Comparison of ENCODE assay signal across 13 cellular contexts in genomic region chr1:27935721-27936120, GRCh38. TPM values are rescaled to one million over a fixed set of nuclear protein-coding genes. Genes with fewer than 3 reads are reported as not detected.
A peak's percentile ranks its signal among the peaks of the same experiment; 100 is the strongest.
DNase-seq lines count a peak whose midpoint lies in the region; ATAC-seq, FAIRE-seq and TF ChIP-seq lines count a peak whose summit lies in the region.
"Had no signal": no experiment of that assay in that cellular context is flagged by ENCODE, and none has a peak within 500 bp of the region (broad histone marks: within the 10 kb centered on the region; RNA-seq: fewer than 3 reads in every experiment).

No MANE protein-coding gene starts in this region.

- peak overlapping the region; percentile 64 for H2AFZ ChIP-seq in HepG2 (ENCODE audit: low read length)

- no peak for FAIRE-seq in HepG2 (lab: Jason Lieb, UNC)

- H3K4me1 Mint-ChIP-seq in MCF 10A (ENCODE audit: insufficient read depth, unreplicated experiment): peaks cover 11% of the 10 kb centered on the region

- H3K9me3 Mint-ChIP-seq in MCF 10A (ENCODE audit: unreplicated experiment): no peaks in the 10 kb centered on the region
- H3K9me3 Mint-ChIP-seq: stimulated activated naive B cell treated with anti-CD40 and anti-IgM and Interleukin-4, amounts not matched to agents 10 μg/mL and 1 μg/mL and 100 μg/mL, for 72 hours had no signal

- in situ Hi-C loops in HepG2 (cut with HindIII; ENCODE audit: extremely low pct_ligation_motif_present, low pct_unique_long_range_greater_than_20kb) (loop anchor here (10.0 kb wide), 1 partner anchor 81 kb away; no protein-coding TSS in a partner anchor), brain microvascular endothelial cell (cut with HindIII; ENCODE audit: low pct_ligation_motif_present, low sequenced_read_pairs) (no loop called here)

- no peak for TF ChIP-seq POLR2A in HepG2 (IDR thresholded peaks at IDR 0.05; ENCODE audit: insufficient read depth in 1 of 2, low read depth in 2 of 2, low read length in 2 of 2)
- no peak for TF ChIP-seq POLR2A in right lobe of liver (IDR thresholded peaks at IDR 0.05)

- H3K4me3 ChIP-seq in HepG2 (replicated peaks in 1 of 3; ENCODE audit: insufficient read depth in 1 of 3, low read depth in 2 of 3, low read length in 3 of 3) (peak overlapping the region in 2 of 3 experiments; percentile 52 to 70; a peak in 4 of 6 replicates), right lobe of liver (no peak overlapping the region), left lung (peak overlapping the region; percentile 16 to 34), upper lobe of right lung (peak overlapping the region; percentile 42), brain microvascular endothelial cell (ENCODE audit: low read depth, low read length) (no peak overlapping the region)

- CTCF ChIA-PET in HepG2 (lab: Yijun Ruan, JAX; ENCODE audit: low intra/inter-chr PET ratio, low total read pairs) (no interaction called here), MCF 10A (lab: Yijun Ruan, JAX) (no interaction called here)

- no peaks in the 10 kb centered on the region for H3K36me3 Mint-ChIP-seq in MCF 10A (ENCODE audit: insufficient read depth, unreplicated experiment)
- H3K36me3 Mint-ChIP-seq: stimulated activated naive B cell treated with anti-CD40 and anti-IgM and Interleukin-4, amounts not matched to agents 10 μg/mL and 1 μg/mL and 100 μg/mL, for 72 hours had no signal

- no peaks in the 10 kb centered on the region for H3K27me3 Mint-ChIP-seq in MCF 10A (ENCODE audit: insufficient read depth, unreplicated experiment)

- H3K27me3 ChIP-seq in HepG2 (ENCODE audit: control insufficient read depth in 1 of 2, insufficient read depth in 2 of 2, low read length in 2 of 2) (no peaks in the 10 kb centered on the region), right lobe of liver (no peaks in the 10 kb centered on the region), left lung (no peaks in the 10 kb centered on the region), upper lobe of right lung (no peaks in the 10 kb centered on the region), brain microvascular endothelial cell (replicated peaks) (no peaks in the 10 kb centered on the region)

- 26% methylated on average over 8 of the region's 8 CpGs for WGBS in HepG2 (ENCODE audit: low lambda C conversion rate)
- WGBS in right lobe of liver (ENCODE audit: insufficient coverage, low coverage, low lambda C conversion rate, missing lambda C conversion rate): 59% methylated on average over 6 of the region's 8 CpGs

- peak overlapping the region; percentile 65 for H3K4me3 Mint-ChIP-seq in MCF 10A (ENCODE audit: unreplicated experiment)

- H3K4me1 ChIP-seq in HepG2 (ENCODE audit: insufficient read depth, low read length) (peaks cover 30% of the 10 kb centered on the region), right lobe of liver (peaks cover 0 to 9% (median 0%) of the 10 kb centered on the region in 4 donors), left lung (peaks cover 5 to 29% of the 10 kb centered on the region in 2 donors), upper lobe of right lung (peaks cover 3% of the 10 kb centered on the region)

- ATAC-seq in HepG2 (no peak; the same call in 2 of the 3 replicates), right lobe of liver (no peak), left lung (peak; percentile 14), upper lobe of right lung (no peak), HG03342 (IDR thresholded peaks at IDR 0.05; ENCODE audit: unreplicated experiment) (no peak)
- ATAC-seq: left ventricle myocardium superior had no signal

- H3K27ac ChIP-seq in HepG2 (ENCODE audit: extremely low read length, insufficient read depth, low read length): no peak overlapping the region
- H3K27ac ChIP-seq in right lobe of liver: no peak overlapping the region
- H3K27ac ChIP-seq in left lung: no peak overlapping the region
- H3K27ac ChIP-seq in upper lobe of right lung: peak overlapping the region; percentile 78
- no peak overlapping the region for H3K27ac ChIP-seq in brain microvascular endothelial cell

- BruUV-seq in HepG2 (replicated peaks; lab: Mats Ljungman, UMichigan) (no TSS peak), MCF 10A (replicated peaks; lab: Mats Ljungman, UMichigan) (no TSS peak)

- POLR2A ChIA-PET in HepG2 (lab: Yijun Ruan, JAX): interaction anchor here (0.8 to 1.1 kb wide), 3 partner anchors 8 to 105 kb away, joined by 3 to 4 read pairs (median 3); partner anchors contain the start of gene PPP1R8
- POLR2A ChIA-PET in MCF 10A (lab: Yijun Ruan, JAX): no interaction called here

- DNase-seq in HepG2 (ENCODE audit: low spot score) (no peak), right lobe of liver (no peak), MCF 10A (ENCODE audit: unreplicated experiment) (no peak), left lung (no peak), upper lobe of right lung (no peak), brain microvascular endothelial cell (no peak), glomerular visceral epithelial cell (ENCODE audit: extremely low spot score) (no peak)
- DNase-seq: activated effector memory CD4-positive, alpha-beta T cell treated with anti-CD3 and anti-CD28 coated beads, Interleukin-2, amount 50 U/mL, for 16 hours; Kasumi-1; left ventricle myocardium superior; NCI-H2029 treated with DMSO at 0.1 percent for 48 hours; stimulated activated naive B cell treated with anti-CD40 and anti-IgM and Interleukin-4, amounts not matched to agents 10 μg/mL and 1 μg/mL and 100 μg/mL, for 72 hours had no signal

- peak overlapping the region; percentile 55 for H3K27ac Mint-ChIP-seq in MCF 10A (ENCODE audit: low read depth, unreplicated experiment)
- H3K27ac Mint-ChIP-seq: stimulated activated naive B cell treated with anti-CD40 and anti-IgM and Interleukin-4, amounts not matched to agents 10 μg/mL and 1 μg/mL and 100 μg/mL, for 72 hours had no signal

- peak overlapping the region; percentile 52; the same call in 1 of the 2 replicates for H3K9ac ChIP-seq in HepG2 (ENCODE audit: insufficient read depth, low read depth, low read length)

- intact Hi-C loops in HepG2 (cut with micrococcal nuclease; ENCODE audit: unreplicated experiment): loop anchor here (1.0 kb wide), 1 partner anchor 8 kb away; no protein-coding TSS in a partner anchor
- intact Hi-C loops in right lobe of liver (cut with DNase I): no loop called here
- intact Hi-C loops in MCF 10A (cut with micrococcal nuclease): no loop called here
- intact Hi-C loops in left lung (cut with DNase I): no loop called here
- intact Hi-C loops in upper lobe of right lung (cut with DNase I): no loop called here

- no peaks in the 10 kb centered on the region for H3K79me2 ChIP-seq in HepG2 (ENCODE audit: insufficient read depth, low read length)

- peak overlapping the region; percentile 97 for H3K4me2 ChIP-seq in HepG2 (ENCODE audit: low read depth, low read length)

- no peak for TF ChIP-seq RAD21 in HepG2 (CRISPR knock-in tag; IDR thresholded peaks at IDR 0.05)

- TF ChIP-seq EP300 in HepG2 (IDR thresholded peaks at IDR 0.05; ENCODE audit: low read depth in 2 of 2, low read length in 2 of 2): no peak
- no peak for TF ChIP-seq EP300 in HepG2 (CRISPR knock-in tag; IDR thresholded peaks at IDR 0.05; ENCODE audit: borderline replicate concordance)

- H3K9me3 ChIP-seq in HepG2 (ENCODE audit: low read length): no peaks in the 10 kb centered on the region
- no peaks in the 10 kb centered on the region for H3K9me3 ChIP-seq in right lobe of liver
- H3K9me3 ChIP-seq in left lung: no peaks in the 10 kb centered on the region
- H3K9me3 ChIP-seq in upper lobe of right lung: no peaks in the 10 kb centered on the region

- no peaks in the 10 kb centered on the region for H3K36me3 ChIP-seq in HepG2 (replicated peaks in 1 of 2; ENCODE audit: control insufficient read depth in 1 of 2, insufficient read depth in 2 of 2, low read length in 2 of 2)
- no peaks in the 10 kb centered on the region for H3K36me3 ChIP-seq in right lobe of liver
- no peaks in the 10 kb centered on the region for H3K36me3 ChIP-seq in left lung
- H3K36me3 ChIP-seq in upper lobe of right lung: no peaks in the 10 kb centered on the region
- no peaks in the 10 kb centered on the region for H3K36me3 ChIP-seq in brain microvascular endothelial cell (replicated peaks)

- H4K20me1 ChIP-seq in HepG2 (ENCODE audit: insufficient read depth, low read length): no peaks in the 10 kb centered on the region

- TF ChIP-seq CTCF in HepG2 (CRISPR knock-in tag; IDR thresholded peaks at IDR 0.05) (no peak), right lobe of liver (IDR thresholded peaks at IDR 0.05) (no peak), MCF 10A (IDR thresholded peaks at IDR 0.05; ENCODE audit: unreplicated experiment) (no peak), left lung (IDR thresholded peaks at IDR 0.05) (no peak), upper lobe of right lung (IDR thresholded peaks at IDR 0.05) (no peak), brain microvascular endothelial cell (IDR thresholded peaks at IDR 0.05; ENCODE audit: low read depth, low read length, missing control alignments) (no peak)

RNA-seq across cellular contexts. Expression of gene SMPDL3B, which starts 0.9 kb away (rescaled TPM):
- total RNA-seq in HepG2 (2016; rRNA removed; fragmentation: Illumina TruSeq; extraction: Trizol) (0.13 and 0.29 TPM in 2 replicates), right lobe of liver (1 to 10 TPM in 1 of 6 experiments, under 1 TPM in 3, not detected in 2; 0.14 to 1.1 (median 0.49) TPM), MCF 10A (2022) (2.6 and 4.0 TPM in 2 replicates), left lung (10 to 100 TPM; 14.8 to 15.7 TPM), upper lobe of right lung (29.1 TPM)
- 0.18 TPM in 1 of 2 replicates, not detected in the other for total RNA-seq in HepG2 (2016; cell fraction: cytosol; rRNA removed; fragmentation: Illumina TruSeq; extraction: Trizol; ENCODE audit: low read depth)
- total RNA-seq in HepG2 (2016; cell fraction: insoluble cytoplasmic fraction; rRNA removed; fragmentation: Illumina TruSeq; extraction: Trizol): 0.16 and 0.24 TPM in 2 replicates
- 0.10 and 0.19 TPM in 2 replicates for total RNA-seq in HepG2 (2016; cell fraction: membrane; rRNA removed; fragmentation: Illumina TruSeq; extraction: Trizol)
- 0.25 and 0.40 TPM in 2 replicates for total RNA-seq in HepG2 (2016; cell fraction: nucleus; rRNA removed; fragmentation: Illumina TruSeq; extraction: Trizol)
- 0.95 and 1.3 TPM in 2 replicates for polyA plus RNA-seq in HepG2 (2011; rRNA removed)
- polyA plus RNA-seq in HepG2 (2011; cell fraction: cytosol; rRNA removed): 1.0 and 2.1 TPM in 2 replicates
- 0.39 and 0.57 TPM in 2 replicates for polyA plus RNA-seq in HepG2 (2011; cell fraction: nucleus; rRNA removed)
- 0.36 and 0.51 TPM in 2 replicates for polyA plus RNA-seq in HepG2 (2012)
- polyA plus RNA-seq in HepG2 (2016; cell fraction: cytosol; fragmentation: Illumina TruSeq; extraction: Trizol; ENCODE audit: low read depth): not detected in 2 replicates
- polyA plus RNA-seq in HepG2 (2016; cell fraction: insoluble cytoplasmic fraction; fragmentation: Illumina TruSeq; extraction: Trizol; ENCODE audit: low read depth): 0.28 TPM in 1 of 2 replicates, not detected in the other
- not detected in 2 replicates for polyA plus RNA-seq in HepG2 (2016; cell fraction: membrane; fragmentation: Illumina TruSeq; extraction: Trizol; ENCODE audit: low read depth)
- 1.4 TPM in 1 of 2 replicates, not detected in the other for polyA plus RNA-seq in HepG2 (2016; cell fraction: nucleus; fragmentation: Illumina TruSeq; extraction: Trizol; ENCODE audit: insufficient read depth, low read depth)
- polyA minus RNA-seq in HepG2 (2011; rRNA and poly(A)+ RNA removed; ENCODE audit: low replicate concordance): 0.84 and 9.7 TPM in 2 replicates
- not detected in 2 replicates for polyA minus RNA-seq in HepG2 (2011; cell fraction: cytosol; rRNA and poly(A)+ RNA removed)
- polyA minus RNA-seq in HepG2 (2011; cell fraction: nucleus; rRNA and poly(A)+ RNA removed): not detected in 2 replicates
- total RNA-seq: left ventricle myocardium superior had no signal

RNA-seq across cellular contexts. Expression of gene RPA2, which starts 21.3 kb away (rescaled TPM):
- total RNA-seq in HepG2 (2016; rRNA removed; fragmentation: Illumina TruSeq; extraction: Trizol): 43.4 and 60.0 TPM in 2 replicates
- total RNA-seq in HepG2 (2016; cell fraction: cytosol; rRNA removed; fragmentation: Illumina TruSeq; extraction: Trizol; ENCODE audit: low read depth): 10.3 and 13.5 TPM in 2 replicates
- 41.1 and 61.2 TPM in 2 replicates for total RNA-seq in HepG2 (2016; cell fraction: insoluble cytoplasmic fraction; rRNA removed; fragmentation: Illumina TruSeq; extraction: Trizol)
- 19.9 and 22.1 TPM in 2 replicates for total RNA-seq in HepG2 (2016; cell fraction: membrane; rRNA removed; fragmentation: Illumina TruSeq; extraction: Trizol)
- total RNA-seq in HepG2 (2016; cell fraction: nucleus; rRNA removed; fragmentation: Illumina TruSeq; extraction: Trizol): 14.7 and 16.3 TPM in 2 replicates
- polyA plus RNA-seq in HepG2 (2011; rRNA removed): 19.0 and 21.4 TPM in 2 replicates
- polyA plus RNA-seq in HepG2 (2011; cell fraction: cytosol; rRNA removed): 13.6 and 14.6 TPM in 2 replicates
- 5.7 and 8.3 TPM in 2 replicates for polyA plus RNA-seq in HepG2 (2011; cell fraction: nucleus; rRNA removed)
- 13.4 and 17.0 TPM in 2 replicates for polyA plus RNA-seq in HepG2 (2012)
- 9.1 and 10.3 TPM in 2 replicates for polyA plus RNA-seq in HepG2 (2016; cell fraction: cytosol; fragmentation: Illumina TruSeq; extraction: Trizol; ENCODE audit: low read depth)
- 54.6 and 55.8 TPM in 2 replicates for polyA plus RNA-seq in HepG2 (2016; cell fraction: insoluble cytoplasmic fraction; fragmentation: Illumina TruSeq; extraction: Trizol; ENCODE audit: low read depth)
- polyA plus RNA-seq in HepG2 (2016; cell fraction: membrane; fragmentation: Illumina TruSeq; extraction: Trizol; ENCODE audit: low read depth): 13.0 and 14.5 TPM in 2 replicates
- 20.7 and 24.5 TPM in 2 replicates for polyA plus RNA-seq in HepG2 (2016; cell fraction: nucleus; fragmentation: Illumina TruSeq; extraction: Trizol; ENCODE audit: insufficient read depth, low read depth)
- polyA minus RNA-seq in HepG2 (2011; rRNA and poly(A)+ RNA removed; ENCODE audit: low replicate concordance): 10.2 and 36.1 TPM in 2 replicates
- polyA minus RNA-seq in HepG2 (2011; cell fraction: cytosol; rRNA and poly(A)+ RNA removed): 7.2 and 9.5 TPM in 2 replicates
- 2.7 and 4.2 TPM in 2 replicates for polyA minus RNA-seq in HepG2 (2011; cell fraction: nucleus; rRNA and poly(A)+ RNA removed)
- total RNA-seq in right lobe of liver: 10 to 100 TPM in 5 of 6 experiments, 1 to 10 TPM in 1; 10.0 to 17.6 (median 11.8) TPM
- 22.3 and 25.7 TPM in 2 replicates for total RNA-seq in MCF 10A (2022)
- 10 to 100 TPM; 21.1 to 29.8 TPM for total RNA-seq in left lung
- total RNA-seq in upper lobe of right lung: 22.4 TPM

RNA-seq across cellular contexts. Expression of gene XKR8, which starts 24.1 kb away (rescaled TPM):
- 2.9 and 5.4 TPM in 2 replicates for total RNA-seq in HepG2 (2016; rRNA removed; fragmentation: Illumina TruSeq; extraction: Trizol)
- total RNA-seq in HepG2 (2016; cell fraction: cytosol; rRNA removed; fragmentation: Illumina TruSeq; extraction: Trizol; ENCODE audit: low read depth): 2.0 TPM in 2 replicates
- total RNA-seq in HepG2 (2016; cell fraction: insoluble cytoplasmic fraction; rRNA removed; fragmentation: Illumina TruSeq; extraction: Trizol): 3.2 and 4.4 TPM in 2 replicates
- total RNA-seq in HepG2 (2016; cell fraction: membrane; rRNA removed; fragmentation: Illumina TruSeq; extraction: Trizol): 5.1 and 5.9 TPM in 2 replicates
- total RNA-seq in HepG2 (2016; cell fraction: nucleus; rRNA removed; fragmentation: Illumina TruSeq; extraction: Trizol): 2.9 and 3.8 TPM in 2 replicates
- polyA plus RNA-seq in HepG2 (2011; rRNA removed): 5.7 and 6.3 TPM in 2 replicates
- polyA plus RNA-seq in HepG2 (2011; cell fraction: cytosol; rRNA removed): 5.4 and 7.0 TPM in 2 replicates
- 3.3 and 4.2 TPM in 2 replicates for polyA plus RNA-seq in HepG2 (2011; cell fraction: nucleus; rRNA removed)
- polyA plus RNA-seq in HepG2 (2012): 2.7 and 3.0 TPM in 2 replicates
- 2.5 and 2.9 TPM in 2 replicates for polyA plus RNA-seq in HepG2 (2016; cell fraction: cytosol; fragmentation: Illumina TruSeq; extraction: Trizol; ENCODE audit: low read depth)
- 3.3 and 4.6 TPM in 2 replicates for polyA plus RNA-seq in HepG2 (2016; cell fraction: insoluble cytoplasmic fraction; fragmentation: Illumina TruSeq; extraction: Trizol; ENCODE audit: low read depth)
- 4.7 and 6.0 TPM in 2 replicates for polyA plus RNA-seq in HepG2 (2016; cell fraction: membrane; fragmentation: Illumina TruSeq; extraction: Trizol; ENCODE audit: low read depth)
- 5.7 and 6.4 TPM in 2 replicates for polyA plus RNA-seq in HepG2 (2016; cell fraction: nucleus; fragmentation: Illumina TruSeq; extraction: Trizol; ENCODE audit: insufficient read depth, low read depth)
- 1.3 and 9.2 TPM in 2 replicates for polyA minus RNA-seq in HepG2 (2011; rRNA and poly(A)+ RNA removed; ENCODE audit: low replicate concordance)
- 3.8 and 4.0 TPM in 2 replicates for polyA minus RNA-seq in HepG2 (2011; cell fraction: cytosol; rRNA and poly(A)+ RNA removed)
- 1.4 and 2.2 TPM in 2 replicates for polyA minus RNA-seq in HepG2 (2011; cell fraction: nucleus; rRNA and poly(A)+ RNA removed)
- total RNA-seq in right lobe of liver: 1 to 10 TPM; 5.5 to 8.7 (median 7.1) TPM
- 2.8 and 4.0 TPM in 2 replicates for total RNA-seq in MCF 10A (2022)
- 10 to 100 TPM in 1 of 2 donors, 1 to 10 TPM in 1; 8.8 to 10.3 TPM for total RNA-seq in left lung
- total RNA-seq in upper lobe of right lung: 8.7 TPM

Comparison
In these comparisons a context has a peak if more than half of its experiments do, and no peak if none do; other contexts are left out.
1. H3K4me3 ChIP-seq: peak in HepG2 (2 of 3), left lung (2 of 2) and upper lobe of right lung (single experiment); none in right lobe of liver (0 of 3) and brain microvascular endothelial cell (single experiment).